In the genomic region with DNA sequence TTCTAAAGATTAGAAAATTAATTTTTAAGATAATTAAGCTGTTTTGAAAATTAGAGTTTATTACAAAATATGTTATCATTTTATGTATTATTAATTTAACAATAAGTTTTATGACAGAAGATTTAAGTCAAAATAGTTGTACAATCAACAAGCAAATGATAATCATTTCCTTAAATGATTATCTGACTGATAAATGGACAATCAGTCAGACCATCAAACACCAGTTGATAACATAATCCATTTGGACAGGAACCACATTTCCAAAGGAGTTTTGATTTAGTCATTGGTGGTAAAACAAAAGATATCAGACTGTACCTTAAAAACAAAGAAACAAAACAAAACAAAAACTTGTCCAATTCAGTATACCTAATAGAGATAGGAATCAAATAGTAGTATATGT, we compare ENCODE assay signal across 17 cellular contexts. TPM values are rescaled to one million over a fixed set of nuclear protein-coding genes. Genes with fewer than 3 reads are reported as not detected.
A peak's percentile ranks its signal among the peaks of the same experiment; 100 is the strongest.
DNase-seq lines count a peak whose midpoint lies in the region; ATAC-seq and TF ChIP-seq lines count a peak whose summit lies in the region.
"Had no signal": no experiment of that assay in that cellular context is flagged by ENCODE, and none has a peak within 500 bp of the region (broad histone marks: within the 10 kb centered on the region; RNA-seq: fewer than 3 reads in every experiment).

No MANE protein-coding gene starts in this region.

- no peak for ATAC-seq in HG03139 (IDR thresholded peaks at IDR 0.05; ENCODE audit: unreplicated experiment)

- H3K27ac Mint-ChIP-seq in HFFc6: no peak overlapping the region
- H3K27ac Mint-ChIP-seq: activated naive CD4-positive, alpha-beta T cell treated with anti-CD3 and anti-CD28 coated beads, Interleukin-2, amount 50 U/mL, for 24 hours; CD4-positive, alpha-beta memory T cell had no signal

- peak overlapping the region; percentile 53 to 65 for H3K27ac ChIP-seq in liver (ENCODE audit: low read depth in 1 of 2, low read length in 2 of 2)
- H3K27ac ChIP-seq in spleen: peak overlapping the region in 3 of 8 donors; percentile 57 to 80 (median 68)
- H3K27ac ChIP-seq: parathyroid adenoma had no signal

- TF ChIP-seq POLR2A in spleen (IDR thresholded peaks at IDR 0.05): no peak

- H3K4me1 ChIP-seq in liver (ENCODE audit: control insufficient read depth in 4 of 4, insufficient read depth in 4 of 4, low read length in 3 of 4) (peaks cover 3 to 26% (median 7%) of the 10 kb centered on the region in 4 donors), spleen (peaks cover 0 to 28% (median 7%) of the 10 kb centered on the region in 6 donors)
- H3K4me1 ChIP-seq: HAP-1, parathyroid adenoma had no signal

- H3K27me3 ChIP-seq in liver (ENCODE audit: control insufficient read depth in 4 of 4, insufficient read depth in 4 of 4, low read length in 3 of 4) (no peaks in the 10 kb centered on the region), spleen (replicated peaks in 1 of 7) (no peaks in the 10 kb centered on the region)

- peaks cover 66% of the 10 kb centered on the region for H3K4me1 Mint-ChIP-seq in HFFc6 (ENCODE audit: low read depth)

- H3K36me3 ChIP-seq in liver (ENCODE audit: control insufficient read depth in 4 of 4, insufficient read depth in 3 of 4, low read depth in 1 of 4, low read length in 3 of 4) (peaks cover 0 to 3% (median 0%) of the 10 kb centered on the region in 4 donors), spleen (no peaks in the 10 kb centered on the region)
- H3K36me3 ChIP-seq: HAP-1 had no signal

- H3K9me3 Mint-ChIP-seq in HFFc6: no peaks in the 10 kb centered on the region
- H3K9me3 Mint-ChIP-seq: activated naive CD4-positive, alpha-beta T cell treated with anti-CD3 and anti-CD28 coated beads, Interleukin-2, amount 50 U/mL, for 24 hours had no signal

- peak overlapping the region; percentile 93 for H3K4me3 Mint-ChIP-seq in HFFc6
- H3K4me3 Mint-ChIP-seq: activated naive CD4-positive, alpha-beta T cell treated with anti-CD3 and anti-CD28 coated beads, Interleukin-2, amount 50 U/mL, for 24 hours; CD4-positive, alpha-beta memory T cell had no signal

- intact Hi-C loops in spleen (cut with DNase I; ENCODE audit: low total_unique reads): no loop called here

- H3K4me3 ChIP-seq in cardiac fibroblast (replicated peaks in 1 of 2; ENCODE audit: low read depth in 2 of 2, low read length in 2 of 2): peak overlapping the region; percentile 58 to 68
- peak overlapping the region; percentile 47 to 95 (median 91) for H3K4me3 ChIP-seq in liver (ENCODE audit: low read depth in 1 of 3, low read length in 3 of 3)
- peak overlapping the region in 6 of 8 donors; percentile 18 to 64 (median 42) for H3K4me3 ChIP-seq in spleen
- H3K4me3 ChIP-seq: HAP-1 had no signal

- no peak for TF ChIP-seq CTCF in HFFc6 (IDR thresholded peaks at IDR 0.05)
- no peak for TF ChIP-seq CTCF in cardiac fibroblast (IDR thresholded peaks at IDR 0.05; ENCODE audit: low read depth, low read length)
- no peak for TF ChIP-seq CTCF in liver (IDR thresholded peaks at IDR 0.05; ENCODE audit: low read depth, low read length, missing input control)
- TF ChIP-seq CTCF in spleen (IDR thresholded peaks at IDR 0.05 in 8 of 11, conservative IDR thresholded peaks at IDR 0.05 in 3 of 11): no peak

- H3K9me3 ChIP-seq in liver (ENCODE audit: control insufficient read depth in 4 of 4, low read length in 3 of 4) (no peaks in the 10 kb centered on the region), spleen (peaks cover 0 to 5% (median 0%) of the 10 kb centered on the region in 8 donors)
- H3K9me3 ChIP-seq: HAP-1 had no signal

- peak overlapping the region; percentile 96 to 100 for H3K9ac ChIP-seq in liver (ENCODE audit: low read depth in 1 of 2, low read length in 2 of 2)
- H3K9ac ChIP-seq: parathyroid adenoma had no signal

- peaks cover 5% of the 10 kb centered on the region; the same call in 1 of the 2 replicates for H3K36me3 Mint-ChIP-seq in HFFc6 (ENCODE audit: low read depth)
- H3K36me3 Mint-ChIP-seq: activated naive CD4-positive, alpha-beta T cell treated with anti-CD3 and anti-CD28 coated beads, Interleukin-2, amount 50 U/mL, for 24 hours; CD4-positive, alpha-beta memory T cell had no signal

- H3K27me3 Mint-ChIP-seq in HFFc6 (ENCODE audit: insufficient read depth): no peaks in the 10 kb centered on the region

- TF ChIP-seq RAD21 in liver (IDR thresholded peaks at IDR 0.05): no peak

- DNase-seq in HFFc6: no peak
- DNase-seq in cardiac fibroblast (ENCODE audit: low read depth in 2 of 2): no peak
- DNase-seq in spleen: no peak
- no peak for DNase-seq in effector CD8-positive, alpha-beta T cell (lab: John Stamatoyannopoulos, UW)
- no peak for DNase-seq in NCI-H1436 (lab: John Stamatoyannopoulos, UW)
- DNase-seq in Kasumi-1 (lab: John Stamatoyannopoulos, UW): no peak
- DNase-seq: CD4-positive, alpha-beta memory T cell; GDM1; NCI-H1092; NCI-H446 treated with DMSO at 0.1 percent for 48 hours; RPMI8226 had no signal

TF ChIP-seq in liver, 16 proteins besides CTCF, POLR2A, EP300 and RAD21:
- no peak for TF ChIP-seq SP1 (IDR thresholded peaks at IDR 0.05)
- TF ChIP-seq HNF4G (IDR thresholded peaks at IDR 0.05): no peak
- no peak for TF ChIP-seq TAF1 (conservative IDR thresholded peaks at IDR 0.05)

RNA-seq across cellular contexts. Expression of a gene that starts 1.9 kb away (rescaled TPM):
- total RNA-seq in HFFc6 (2021; fragmentation: NEBNext Ultra II Directional; extraction: Animal tissue kit (Norgen Biotek cat#: 25700)): 10 to 100 TPM; 25.4 to 42.4 (median 34.7) TPM
- 100 to 1,000 TPM; 109 to 152 TPM for total RNA-seq in liver
- 100 to 1,000 TPM in 1 of 2 donors, 10 to 100 TPM in 1; 55.8 to 211 TPM for polyA plus RNA-seq in liver
- total RNA-seq in spleen: 100 to 1,000 TPM in 1 of 7 donors, 10 to 100 TPM in 6; 38.0 to 117 (median 57.4) TPM
- polyA plus RNA-seq in spleen: 10 to 100 TPM in 2 of 3 donors, 1 to 10 TPM in 1; 7.4 to 18.4 (median 12.0) TPM
- total RNA-seq: activated CD8-positive, alpha-beta memory T cell treated with anti-CD3 and anti-CD28 coated beads for 36 hours; CD4-positive, alpha-beta memory T cell had no signal
- polyA plus RNA-seq: CD4-positive, alpha-beta memory T cell had no signal
